22 cellular contexts compared by ENCODE assay signal in genomic region chr14:65387628-65388027, GRCh38.
"Had no signal": no experiment of that assay in that cellular context is flagged by ENCODE, and none has a peak within 500 bp of the region (broad histone marks: within the 10 kb centered on the region; RNA-seq: fewer than 3 reads in every experiment).

No MANE protein-coding gene starts in this region.

- H3K27me3 ChIP-seq: esophagus squamous epithelium, gastrocnemius medialis, neural progenitor cell, sigmoid colon, uterus had no signal

- H3K36me3 ChIP-seq: esophagus squamous epithelium, gastrocnemius medialis, left ventricle myocardium inferior, neural progenitor cell, sigmoid colon, uterus had no signal

- DNase-seq: activated CD4-positive, alpha-beta T cell treated with anti-CD3 and anti-CD28 coated beads, Interleukin-2, amount 50 U/mL, for 48 hours; activated effector memory CD4-positive, alpha-beta T cell treated with anti-CD3 and anti-CD28 coated beads, Interleukin-2, amount 50 U/mL, for 16 hours; activated naive CD4-positive, alpha-beta T cell treated with anti-CD3 and anti-CD28 coated beads, Interleukin-2, amount 10 ng/mL, durations not matched to agents 7 days and 5 days; activated T-cell treated with anti-CD3 and anti-CD28 coated beads, Interleukin-2, amount 50 U/mL, for 72 hours; amygdala; endodermal cell; esophagus squamous epithelium; gastrocnemius medialis; head of caudate nucleus; hypothalamus; left ventricle myocardium inferior; naive thymus-derived CD8-positive, alpha-beta T cell; sigmoid colon; stimulated activated CD4-positive, alpha-beta T cell treated with anti-CD3 and anti-CD28 coated beads, Interleukin-15, amount 100 ng/mL, for 24 hours; stimulated activated CD4-positive, alpha-beta T cell treated with anti-CD3 and anti-CD28 coated beads, Interleukin-2, amount 100 ng/mL, for 48 hours; stimulated activated CD8-positive, alpha-beta memory T cell treated with anti-CD3 and anti-CD28 coated beads, Interleukin-4, amount 100 ng/mL, for 48 hours; stimulated activated naive B cell treated with anti-CD40 and anti-IgM and Interleukin-4, amounts not matched to agents 10 μg/mL and 1 μg/mL and 100 μg/mL, for 72 hours; uterus had no signal

- H3K4me1 ChIP-seq: esophagus squamous epithelium, gastrocnemius medialis, left ventricle myocardium inferior, neural progenitor cell, sigmoid colon, uterus had no signal

- H3K4me3 ChIP-seq: coronary artery, esophagus squamous epithelium, gastrocnemius medialis, left ventricle myocardium inferior, neural progenitor cell, sigmoid colon, smooth muscle cell, uterus had no signal

- H3K9me3 ChIP-seq: esophagus squamous epithelium, gastrocnemius medialis, left ventricle myocardium inferior, sigmoid colon, uterus had no signal

- H3K27ac ChIP-seq: coronary artery, gastrocnemius medialis, left ventricle myocardium inferior, neural progenitor cell, sigmoid colon, uterus had no signal

- ATAC-seq: activated T-cell treated with anti-CD3 and anti-CD28 coated beads, Interleukin-2, amount 50 U/mL, for 72 hours; gastrocnemius medialis; naive thymus-derived CD8-positive, alpha-beta T cell; stimulated activated naive B cell treated with anti-CD40 and anti-IgM and Interleukin-4, amounts not matched to agents 10 μg/mL and 1 μg/mL and 100 μg/mL, for 72 hours; WTC11 had no signal
